ENCODE assay signal across 8 cellular contexts in genomic region chr1:182389619-182390047, GRCh38. TPM values are rescaled to one million over a fixed set of nuclear protein-coding genes. Genes with fewer than 3 reads are reported as not detected.
A peak's percentile ranks its signal among the peaks of the same experiment; 100 is the strongest.
DNase-seq lines count a peak whose midpoint lies in the region; ATAC-seq and TF ChIP-seq lines count a peak whose summit lies in the region.

No MANE protein-coding gene starts in this region.

- H3K9me3 Mint-ChIP-seq in naive B cell: no peaks in the 10 kb centered on the region

- H3K4me2 ChIP-seq in PC-3 (ENCODE audit: low read length): peak overlapping the region; percentile 97

- no peaks in the 10 kb centered on the region for H3K27me3 Mint-ChIP-seq in naive B cell

- no peak overlapping the region for H2AFZ ChIP-seq in PC-3 (ENCODE audit: low read length)

- H3K4me3 ChIP-seq in PC-3 (ENCODE audit: low read length) (peak overlapping the region; percentile 95), ectodermal cell (ENCODE audit: insufficient read depth, low read depth, low read length) (peak overlapping the region; percentile 85)

- H4K20me1 ChIP-seq in PC-3 (ENCODE audit: low read length): peaks cover 31% of the 10 kb centered on the region

- intact Hi-C loops in PC-3 (cut with micrococcal nuclease): loop anchor here (5.0 kb wide), 1 partner anchor 87 kb away; no protein-coding TSS in a partner anchor

- 4% methylated on average over 13 of the region's 13 CpGs for WGBS in ectodermal cell, 2 experiments

- H3K4me1 ChIP-seq in PC-3 (ENCODE audit: insufficient read depth, low read length): peaks cover 12% of the 10 kb centered on the region
- peaks cover 19% of the 10 kb centered on the region for H3K4me1 ChIP-seq in ectodermal cell (ENCODE audit: control insufficient read depth, insufficient read depth, low read length)

- H3K9me2 ChIP-seq in PC-3 (replicated peaks; ENCODE audit: low read length): no peaks in the 10 kb centered on the region

- H3K9ac ChIP-seq in PC-3 (ENCODE audit: low read length): peak overlapping the region; percentile 92

- H3K36me3 Mint-ChIP-seq in naive B cell: peaks cover 0 to 13% of the 10 kb centered on the region in 2 donors

- H3K36me3 ChIP-seq in PC-3 (ENCODE audit: low read depth, low read length) (peaks cover 37% of the 10 kb centered on the region), ectodermal cell (ENCODE audit: control insufficient read depth, insufficient read depth, low read length) (peaks cover 38% of the 10 kb centered on the region)

- peaks cover 41% of the 10 kb centered on the region for H3K79me2 ChIP-seq in PC-3 (ENCODE audit: low read length)

- H3K27me3 ChIP-seq in PC-3 (ENCODE audit: low read length) (no peaks in the 10 kb centered on the region), ectodermal cell (ENCODE audit: control insufficient read depth, insufficient read depth, low read length, poor library complexity, severe bottlenecking) (no peaks in the 10 kb centered on the region)

- peaks cover 26 to 27% (median 27%) of the 10 kb centered on the region in 3 donors for H3K4me1 Mint-ChIP-seq in naive B cell

- H3K9me3 ChIP-seq in PC-3 (ENCODE audit: low read length): no peaks in the 10 kb centered on the region
- H3K9me3 ChIP-seq in ectodermal cell (ENCODE audit: control insufficient read depth, low read length): no peaks in the 10 kb centered on the region

- CTCF ChIA-PET in PC-3 (lab: Charles Lee): no interaction called here

- POLR2A ChIA-PET in PC-3 (lab: Charles Lee; ENCODE audit: unreplicated experiment): interaction anchor here (0.7 kb wide), 1 partner anchor 30 kb away, joined by 12 read pairs; no protein-coding TSS in a partner anchor

- DNase-seq in NCI-H345 (lab: John Stamatoyannopoulos, UW) (peak; percentile 6), NCI-H345 treated with DMSO at 0.1 percent for 48 hours (lab: John Stamatoyannopoulos, UW; ENCODE audit: unreplicated experiment) (no peak), PC-3 (no peak), naive B cell (no peak), NCI-H1930 (lab: John Stamatoyannopoulos, UW) (no peak)
- no peak for DNase-seq in effector CD4-positive, alpha-beta T cell

- H3K4me3 Mint-ChIP-seq in naive B cell: peak overlapping the region; percentile 92 to 99 (median 96)

- ATAC-seq in PC-3: no peak
- ATAC-seq in naive B cell (ENCODE audit: low read depth in 2 of 2): no peak
- no peak for ATAC-seq in HG03469 (IDR thresholded peaks at IDR 0.05; ENCODE audit: unreplicated experiment)

- TF ChIP-seq CTCF in PC-3 (conservative IDR thresholded peaks at IDR 0.05; ENCODE audit: low read depth, low read length): no peak

- H3K27ac ChIP-seq in PC-3 (ENCODE audit: low read length) (no peak overlapping the region), ectodermal cell (ENCODE audit: insufficient read depth, low read depth, low read length, poor library complexity, severe bottlenecking) (no peak overlapping the region)

- no TSS peak for BruUV-seq in PC-3 (replicated peaks; lab: Mats Ljungman, UMichigan)

- peak overlapping the region in 3 of 6 donors; percentile 49 to 68 (median 64) for H3K27ac Mint-ChIP-seq in naive B cell

- H3F3A ChIP-seq in PC-3 (ENCODE audit: low read length, unreplicated experiment): no peaks in the 10 kb centered on the region

RNA-seq across cellular contexts. Expression of gene GLUL, which starts 2.0 kb away (rescaled TPM):
- total RNA-seq in PC-3 (2014; rRNA removed): 131 and 159 TPM in 2 replicates
- 345 TPM for polyA plus RNA-seq in ectodermal cell (2013, experiment 1 of 4)
- 299 TPM for polyA plus RNA-seq in ectodermal cell (2013, experiment 2 of 4)
- 270 TPM for polyA plus RNA-seq in ectodermal cell (2013, experiment 3 of 4)
- 332 TPM for polyA plus RNA-seq in ectodermal cell (2013, experiment 4 of 4)
- 10 to 100 TPM; 35.7 to 93.8 (median 65.5) TPM for polyA plus RNA-seq in naive B cell (ENCODE audit: low read depth in 6 of 6)

RNA-seq across cellular contexts. Expression of gene TEDDM1, which starts 10.8 kb away (rescaled TPM):
- not detected in 2 replicates for total RNA-seq in PC-3 (2014; rRNA removed)
- not detected for polyA plus RNA-seq in ectodermal cell (2013, experiment 1 of 4)
- not detected for polyA plus RNA-seq in ectodermal cell (2013, experiment 2 of 4)
- polyA plus RNA-seq in ectodermal cell (2013, experiment 3 of 4): not detected
- polyA plus RNA-seq in ectodermal cell (2013, experiment 4 of 4): not detected
- polyA plus RNA-seq in naive B cell (ENCODE audit: low read depth in 6 of 6): under 1 TPM in 4 of 6 donors, not detected in 2; 0.13 to 0.34 (median 0.23) TPM
